Comparison of ENCODE assay signal across 7 cellular contexts in the genomic region with DNA sequence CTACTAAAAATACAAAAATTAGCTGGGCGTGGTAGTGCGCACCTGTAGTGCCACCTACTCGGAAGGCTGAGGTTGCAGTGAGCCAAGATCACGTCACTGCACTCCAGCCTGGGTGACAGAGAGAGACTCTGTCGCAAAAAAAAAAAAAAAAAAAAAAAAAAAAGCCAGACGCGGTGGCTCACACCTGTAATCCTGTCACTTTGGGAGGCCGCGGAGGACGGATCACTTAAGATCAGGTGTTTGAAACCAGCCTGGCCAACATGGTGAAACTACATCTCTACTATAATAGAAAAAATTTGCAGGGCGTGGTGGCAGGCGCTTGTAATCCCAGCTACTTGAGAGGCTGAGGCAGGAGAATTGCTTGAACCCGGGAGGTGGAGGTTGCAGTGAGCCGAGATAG. TPM values are rescaled to one million over a fixed set of nuclear protein-coding genes. Genes with fewer than 3 reads are reported as not detected.
A peak's percentile ranks its signal among the peaks of the same experiment; 100 is the strongest.
DNase-seq lines count a peak whose midpoint lies in the region; ATAC-seq and TF ChIP-seq lines count a peak whose summit lies in the region.
"Not testable (repeated sequence)": the region's sequence is repeated elsewhere in the genome, so short reads cannot be mapped to it uniquely, and the experiment has no call there.

No MANE protein-coding gene starts in this region.

- H3K9me3 Mint-ChIP-seq in WTC11 (peaks cover 14% of the 10 kb centered on the region), endodermal cell (peaks cover 11% of the 10 kb centered on the region)
- H3K9me3 Mint-ChIP-seq in activated naive CD8-positive, alpha-beta T cell (ENCODE audit: low read depth); naive B cell: not testable (repeated sequence)

- intact Hi-C loops in spleen (cut with DNase I; ENCODE audit: low total_unique reads), result not testable (repeated sequence)

- DNase-seq in WTC11 (ENCODE audit: low spot score); endodermal cell; naive B cell; spleen: not testable (repeated sequence)

- H3K4me2 ChIP-seq in Loucy (ENCODE audit: low read depth, low read length, poor library complexity, severe bottlenecking), result peak overlapping the region; percentile 91

- H3K27ac Mint-ChIP-seq in WTC11; activated naive CD8-positive, alpha-beta T cell; endodermal cell: not testable (repeated sequence)
- H3K27ac Mint-ChIP-seq in naive B cell, result peak overlapping the region in 5 of 6 donors; percentile 35 to 98 (median 87)

- peaks cover 30% of the 10 kb centered on the region for H3K79me2 ChIP-seq in Loucy (ENCODE audit: insufficient read depth, low read length)

- H3K4me3 ChIP-seq in GM08714 (ENCODE audit: low read length) (peak overlapping the region; percentile 85; the same call in 1 of the 2 replicates), Loucy (ENCODE audit: low read length, poor library complexity, severe bottlenecking) (peak overlapping the region; percentile 97), spleen (peak overlapping the region in 3 of 8 donors; percentile 75 to 94 (median 79))
- not testable (repeated sequence) for H3K4me3 ChIP-seq in endodermal cell (ENCODE audit: low read length)

- not testable (repeated sequence) for TF ChIP-seq CTCF in Loucy (conservative IDR thresholded peaks at IDR 0.05; ENCODE audit: low read length); WTC11 (IDR thresholded peaks at IDR 0.05); endodermal cell (conservative IDR thresholded peaks at IDR 0.05); spleen (IDR thresholded peaks at IDR 0.05 in 8 of 11, conservative IDR thresholded peaks at IDR 0.05 in 3 of 11)

- H3F3A ChIP-seq in Loucy (ENCODE audit: low read depth), result not testable (repeated sequence)

- not testable (repeated sequence) for H3K36me3 ChIP-seq in Loucy (ENCODE audit: insufficient read depth, low read length)
- H3K36me3 ChIP-seq in endodermal cell (ENCODE audit: control insufficient read depth, insufficient read depth, low read length) (peaks cover 15% of the 10 kb centered on the region), spleen (peaks cover 0 to 41% (median 21%) of the 10 kb centered on the region in 6 donors)

- not testable (repeated sequence) for H3K27ac ChIP-seq in endodermal cell (ENCODE audit: low read depth, low read length)
- peak overlapping the region in 5 of 8 donors; percentile 92 to 95 (median 93) for H3K27ac ChIP-seq in spleen

- ATAC-seq in WTC11; naive B cell (ENCODE audit: low read depth in 2 of 2): not testable (repeated sequence)

- not testable (repeated sequence) for TF ChIP-seq POLR2A in spleen (IDR thresholded peaks at IDR 0.05)

- H3K4me1 Mint-ChIP-seq in WTC11 (peaks cover 22% of the 10 kb centered on the region), endodermal cell (peaks cover 18% of the 10 kb centered on the region), naive B cell (peaks cover 40 to 57% (median 45%) of the 10 kb centered on the region in 3 donors)
- H3K4me1 Mint-ChIP-seq in activated naive CD8-positive, alpha-beta T cell (ENCODE audit: low read depth), result peaks cover 49% of the 10 kb centered on the region

- POLR2A ChIA-PET in WTC11 (lab: Charles Lee), result not testable (repeated sequence)

- H3K36me3 Mint-ChIP-seq in WTC11 (peaks cover 39% of the 10 kb centered on the region), endodermal cell (ENCODE audit: low read depth) (peaks cover 37% of the 10 kb centered on the region), naive B cell (peaks cover 8 to 16% of the 10 kb centered on the region in 2 donors)
- H3K36me3 Mint-ChIP-seq in activated naive CD8-positive, alpha-beta T cell, result not testable (repeated sequence)

- 96 to 98% methylated on average over 7 to 14 of the region's 14 CpGs for WGBS in endodermal cell (ENCODE audit: insufficient coverage in 1 of 2, insufficient read length in 1 of 2), 2 experiments
- 88 to 96% (median 93%) methylated on average over 12 to 14 of the region's 14 CpGs for WGBS in spleen, 5 donors

- H3K4me1 ChIP-seq in Loucy (ENCODE audit: insufficient read depth, low read length, poor library complexity, severe bottlenecking) (peaks cover 36% of the 10 kb centered on the region), spleen (peaks cover 19 to 68% (median 43%) of the 10 kb centered on the region in 6 donors)
- H3K4me1 ChIP-seq in endodermal cell (ENCODE audit: control insufficient read depth, insufficient read depth, low read length), result not testable (repeated sequence)

- H3K9ac ChIP-seq in Loucy (ENCODE audit: low read depth, low read length, poor library complexity, severe bottlenecking), result peak overlapping the region; percentile 93
- not testable (repeated sequence) for H3K9ac ChIP-seq in endodermal cell (ENCODE audit: extremely low read depth, low read length, poor library complexity, severe bottlenecking)

- H3K4me3 Mint-ChIP-seq in WTC11, result peak overlapping the region; percentile 98
- peak overlapping the region; percentile 97 for H3K4me3 Mint-ChIP-seq in activated naive CD8-positive, alpha-beta T cell
- peak overlapping the region; percentile 96 for H3K4me3 Mint-ChIP-seq in endodermal cell
- peak overlapping the region in 6 of 8 donors; percentile 76 to 97 (median 92) for H3K4me3 Mint-ChIP-seq in naive B cell

- H3K9me2 ChIP-seq in Loucy (replicated peaks; ENCODE audit: low read depth, low read length), result not testable (repeated sequence)

- H3K9me3 ChIP-seq in Loucy (ENCODE audit: insufficient read depth, low read depth, low read length); spleen: not testable (repeated sequence)
- H3K9me3 ChIP-seq in endodermal cell (ENCODE audit: control insufficient read depth, low read length), result peaks cover 11% of the 10 kb centered on the region

- not testable (repeated sequence) for H3K27me3 ChIP-seq in Loucy (ENCODE audit: insufficient read depth, low read length, poor library complexity, severe bottlenecking); endodermal cell (ENCODE audit: control insufficient read depth, insufficient read depth, low read length, poor library complexity, severe bottlenecking); spleen (replicated peaks in 1 of 7)

- H3K27me3 Mint-ChIP-seq in WTC11 (ENCODE audit: low read depth); activated naive CD8-positive, alpha-beta T cell; endodermal cell (ENCODE audit: insufficient read depth); naive B cell: not testable (repeated sequence)

- not testable (repeated sequence) for H2AFZ ChIP-seq in Loucy (ENCODE audit: low read length)

- not testable (repeated sequence) for H4K20me1 ChIP-seq in Loucy (ENCODE audit: insufficient read depth, low read length, poor library complexity, severe bottlenecking)

- CTCF ChIA-PET in WTC11 (lab: Charles Lee), result interaction anchor here (2.5 kb wide), 1 partner anchor 77 kb away, joined by 14 read pairs; no protein-coding TSS in a partner anchor

RNA-seq across cellular contexts. Expression of a gene that starts 1.2 kb away (rescaled TPM):
- total RNA-seq in WTC11 (2021), result 62.1 to 70.1 TPM (median 70.1 TPM) in 3 replicates
- total RNA-seq in endodermal cell, result 10 to 100 TPM; 38.5 to 52.6 TPM
- polyA plus RNA-seq in endodermal cell (2013, experiment 1 of 2), result 62.0 TPM
- polyA plus RNA-seq in endodermal cell (2013, experiment 2 of 2), result 50.5 TPM
- 100 to 1,000 TPM; 113 to 143 (median 134) TPM for polyA plus RNA-seq in naive B cell (ENCODE audit: low read depth in 6 of 6)
- 10 to 100 TPM; 37.4 to 83.9 (median 47.8) TPM for total RNA-seq in spleen
- polyA plus RNA-seq in spleen, result 10 to 100 TPM; 36.9 to 58.2 (median 42.3) TPM

RNA-seq across cellular contexts. Expression of a gene that starts 26.0 kb away (rescaled TPM):
- total RNA-seq in WTC11 (2021) (13.7 to 17.9 TPM (median 14.2 TPM) in 3 replicates), endodermal cell (1 to 10 TPM; 8.1 to 8.2 TPM), spleen (100 to 1,000 TPM in 5 of 7 donors, 10 to 100 TPM in 2; 74.9 to 150 (median 132) TPM)
- polyA plus RNA-seq in endodermal cell (2013, experiment 1 of 2), result 21.8 TPM
- polyA plus RNA-seq in endodermal cell (2013, experiment 2 of 2), result 21.5 TPM
- polyA plus RNA-seq in naive B cell (ENCODE audit: low read depth in 6 of 6) (1 to 10 TPM in 2 of 6 donors, under 1 TPM in 3, not detected in 1; 0.10 to 1.5 (median 0.62) TPM), spleen (100 to 1,000 TPM in 1 of 3 donors, 10 to 100 TPM in 2; 41.6 to 154 (median 78.4) TPM)
